In the genomic region with DNA sequence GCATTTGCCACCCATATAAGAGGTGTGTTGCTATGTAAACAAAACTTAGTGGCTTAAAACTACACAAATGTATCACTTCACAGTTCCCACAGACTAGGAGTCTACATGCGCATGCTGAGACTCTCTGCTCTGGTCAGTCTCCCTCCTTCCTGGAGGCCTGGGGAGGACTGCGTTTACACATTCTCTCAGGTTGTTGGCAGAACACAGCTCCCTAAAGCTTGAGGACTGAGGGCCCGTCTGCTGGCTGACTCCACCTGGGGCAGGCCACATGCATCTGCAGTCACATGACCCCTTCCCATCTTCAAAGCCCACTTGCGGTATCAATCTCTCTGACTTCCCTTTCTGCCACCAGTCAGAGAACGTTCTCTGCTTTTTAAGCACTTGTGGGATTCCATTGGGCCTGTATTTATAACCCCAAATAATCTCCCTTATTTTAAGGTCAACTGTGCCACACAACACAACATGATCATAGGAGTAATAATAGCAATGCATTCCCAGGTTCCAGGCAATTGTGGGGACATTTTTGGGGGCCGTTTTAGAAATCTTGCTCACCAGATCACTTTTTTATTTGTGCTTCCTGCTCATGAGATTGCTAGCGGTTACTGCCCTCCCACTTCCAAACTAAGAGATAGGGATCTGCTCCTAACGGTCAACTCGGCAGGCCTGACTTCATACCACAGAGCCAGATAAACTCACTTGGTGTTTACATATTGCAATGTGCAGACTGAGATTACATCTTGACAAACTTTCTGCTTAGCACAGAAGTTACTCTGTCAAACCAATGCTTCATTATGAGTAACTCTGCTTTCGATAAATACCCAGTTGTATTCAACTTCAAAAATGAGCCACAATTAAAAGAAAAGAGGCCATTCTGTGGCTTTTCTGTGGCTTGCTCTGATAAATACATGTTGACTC, we compare ENCODE assay signal across 8 cellular contexts.
DNase-seq lines count a peak whose midpoint lies in the region; ATAC-seq, FAIRE-seq and TF ChIP-seq lines count a peak whose summit lies in the region.

No MANE protein-coding gene starts in this region.

- peak overlapping the region; percentile 68 for H3K4me2 ChIP-seq in GM12878 (ENCODE audit: control insufficient read depth, insufficient read depth)

- TF ChIP-seq CTCF in GM12878 (IDR thresholded peaks at IDR 0.05 in 2 of 3, conservative IDR thresholded peaks at IDR 0.05 in 1 of 3; ENCODE audit: control insufficient read depth in 2 of 3, extremely low read depth in 1 of 3, insufficient read depth in 1 of 3, low read depth in 3 of 3, low read length in 3 of 3), result no peak
- no peak for TF ChIP-seq CTCF in upper lobe of left lung (IDR thresholded peaks at IDR 0.05)

- H3K9ac ChIP-seq in GM12878 (ENCODE audit: control insufficient read depth, insufficient read depth, low read length), result no peak overlapping the region; the same call in 1 of the 2 replicates

- H3K9me3 ChIP-seq in GM12878 (replicated peaks; ENCODE audit: control insufficient read depth, insufficient read depth, low read length) (peaks cover 2% of the 10 kb centered on the region; the same call in 1 of the 3 replicates), upper lobe of left lung (no peaks in the 10 kb centered on the region)

- peaks cover 17% of the 10 kb centered on the region for H3K4me1 ChIP-seq in GM12878 (ENCODE audit: control insufficient read depth, insufficient read depth, low read length)
- H3K4me1 ChIP-seq in upper lobe of left lung, result peaks cover 23 to 28% (median 25%) of the 10 kb centered on the region in 4 donors

- peak overlapping the region; percentile 70 for H3K27ac ChIP-seq in GM12878 (ENCODE audit: control insufficient read depth, insufficient read depth)
- peak overlapping the region; percentile 63 to 74 (median 72) for H3K27ac ChIP-seq in upper lobe of left lung

- no peaks in the 10 kb centered on the region for H3K27me3 ChIP-seq in GM12878 (replicated peaks in 1 of 2; ENCODE audit: control insufficient read depth in 2 of 2, insufficient read depth in 2 of 2, low read length in 1 of 2)
- H3K27me3 ChIP-seq in upper lobe of left lung, result no peaks in the 10 kb centered on the region

- CTCF ChIA-PET in GM12878 (lab: Yijun Ruan, JAX), result no interaction called here

- H2AFZ ChIP-seq in GM12878 (ENCODE audit: control insufficient read depth, low read depth, low read length), result peak overlapping the region; percentile 75

- RAD21 ChIA-PET in GM12878 (lab: Charles Lee; ENCODE audit: unreplicated experiment), result no interaction called here

- H3K4me3 ChIP-seq in GM12878 (no peak overlapping the region), upper lobe of left lung (no peak overlapping the region)

- ATAC-seq in GM19351 (IDR thresholded peaks at IDR 0.05; ENCODE audit: unreplicated experiment) (peak; percentile 66), GM12878 (peak; percentile 55), upper lobe of left lung (ENCODE audit: low FRiP score in 2 of 2) (peak in 1 of 2 donors; percentile 56), HG03039 (IDR thresholded peaks at IDR 0.05; ENCODE audit: unreplicated experiment) (no peak)

- 10% methylated on average over 10 of the region's 10 CpGs for WGBS in GM12878 (ENCODE audit: insufficient coverage, insufficient replicate concordance, low lambda C conversion rate, missing lambda C conversion rate)
- 23 to 32% methylated on average over 10 of the region's 10 CpGs for WGBS in upper lobe of left lung, 2 donors

- POLR2A ChIA-PET in GM12878 (lab: Charles Lee), result no interaction called here

- no peak for FAIRE-seq in GM12878 (lab: Jason Lieb, UNC)

- H4K20me1 ChIP-seq in GM12878 (ENCODE audit: control insufficient read depth, insufficient read depth), result no peaks in the 10 kb centered on the region

- 0 out of 4 replicates have a peak, but pooled peaks cover 0 to 5% of the 10 kb centered on the region in 2 experiments for H3K36me3 ChIP-seq in GM12878 (ENCODE audit: control insufficient read depth in 2 of 2, insufficient read depth in 2 of 2, low read length in 1 of 2)
- H3K36me3 ChIP-seq in upper lobe of left lung, result no peaks in the 10 kb centered on the region

- DNase-seq in T follicular helper cell (ENCODE audit: low read depth), result peak; percentile 35
- DNase-seq in GM12878 (ENCODE audit: low read depth, low spot score), result no peak
- DNase-seq in medulla oblongata (ENCODE audit: extremely low spot score), result peak; percentile 51
- no peak for DNase-seq in upper lobe of left lung
- DNase-seq in mucosa of gallbladder (ENCODE audit: low spot score), result no peak
- DNase-seq in DMS53 treated with DMSO at 0.1 percent for 48 hours (lab: John Stamatoyannopoulos, UW; ENCODE audit: unreplicated experiment), result no peak

- TF ChIP-seq RAD21 in GM12878 (IDR thresholded peaks at IDR 0.05; ENCODE audit: insufficient read depth, low read depth, low read length), result peak; percentile 15; the same call in 1 of the 2 replicates

- TF ChIP-seq EP300 in GM12878 (IDR thresholded peaks at IDR 0.05; ENCODE audit: borderline replicate concordance in 1 of 2, control insufficient read depth in 1 of 2, low read depth in 2 of 2, low read length in 2 of 2) (peak; percentile 13 to 22; a peak in 1 of 4 replicates), upper lobe of left lung (IDR thresholded peaks at IDR 0.05) (peak in 2 of 4 donors; percentile 77 to 88)

- no TSS peak for BruUV-seq in GM12878 (replicated peaks; lab: Mats Ljungman, UMichigan)

- intact Hi-C loops in GM12878 (cut with micrococcal nuclease; ENCODE audit: unreplicated experiment), result no loop called here

- in situ Hi-C loops in GM12878 (cut with MboI), result no loop called here

- SMC1A ChIA-PET in GM12878 (lab: Charles Lee; ENCODE audit: uncharacterized antibody, unreplicated experiment), result interaction anchor here (0.6 kb wide), 1 partner anchor 267 kb away, joined by 3 read pairs; no protein-coding TSS in a partner anchor

- peaks cover 25% of the 10 kb centered on the region for H3K79me2 ChIP-seq in GM12878 (ENCODE audit: control insufficient read depth, insufficient read depth, low read length)

- TF ChIP-seq POLR2A in GM12878 (IDR thresholded peaks at IDR 0.05; ENCODE audit: low read depth, low read length) (peak; percentile 46; the same call in 1 of the 2 replicates), upper lobe of left lung (IDR thresholded peaks at IDR 0.05) (no peak)

TF ChIP-seq in GM12878, 131 proteins besides CTCF, POLR2A, EP300 and RAD21 (continues in another document):
- TF ChIP-seq, protein P1, sequence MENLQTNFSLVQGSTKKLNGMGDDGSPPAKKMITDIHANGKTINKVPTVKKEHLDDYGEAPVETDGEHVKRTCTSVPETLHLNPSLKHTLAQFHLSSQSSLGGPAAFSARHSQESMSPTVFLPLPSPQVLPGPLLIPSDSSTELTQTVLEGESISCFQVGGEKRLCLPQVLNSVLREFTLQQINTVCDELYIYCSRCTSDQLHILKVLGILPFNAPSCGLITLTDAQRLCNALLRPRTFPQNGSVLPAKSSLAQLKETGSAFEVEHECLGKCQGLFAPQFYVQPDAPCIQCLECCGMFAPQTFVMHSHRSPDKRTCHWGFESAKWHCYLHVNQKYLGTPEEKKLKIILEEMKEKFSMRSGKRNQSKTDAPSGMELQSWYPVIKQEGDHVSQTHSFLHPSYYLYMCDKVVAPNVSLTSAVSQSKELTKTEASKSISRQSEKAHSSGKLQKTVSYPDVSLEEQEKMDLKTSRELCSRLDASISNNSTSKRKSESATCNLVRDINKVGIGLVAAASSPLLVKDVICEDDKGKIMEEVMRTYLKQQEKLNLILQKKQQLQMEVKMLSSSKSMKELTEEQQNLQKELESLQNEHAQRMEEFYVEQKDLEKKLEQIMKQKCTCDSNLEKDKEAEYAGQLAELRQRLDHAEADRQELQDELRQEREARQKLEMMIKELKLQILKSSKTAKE (IDR thresholded peaks at IDR 0.05; ENCODE audit: low read depth, poor library complexity, severe bottlenecking), result no peak
- TF ChIP-seq EZH2 (IDR thresholded peaks at IDR 0.05; ENCODE audit: borderline replicate concordance, control insufficient read depth, low read depth, low read length), result no peak
- TF ChIP-seq, protein P2, sequence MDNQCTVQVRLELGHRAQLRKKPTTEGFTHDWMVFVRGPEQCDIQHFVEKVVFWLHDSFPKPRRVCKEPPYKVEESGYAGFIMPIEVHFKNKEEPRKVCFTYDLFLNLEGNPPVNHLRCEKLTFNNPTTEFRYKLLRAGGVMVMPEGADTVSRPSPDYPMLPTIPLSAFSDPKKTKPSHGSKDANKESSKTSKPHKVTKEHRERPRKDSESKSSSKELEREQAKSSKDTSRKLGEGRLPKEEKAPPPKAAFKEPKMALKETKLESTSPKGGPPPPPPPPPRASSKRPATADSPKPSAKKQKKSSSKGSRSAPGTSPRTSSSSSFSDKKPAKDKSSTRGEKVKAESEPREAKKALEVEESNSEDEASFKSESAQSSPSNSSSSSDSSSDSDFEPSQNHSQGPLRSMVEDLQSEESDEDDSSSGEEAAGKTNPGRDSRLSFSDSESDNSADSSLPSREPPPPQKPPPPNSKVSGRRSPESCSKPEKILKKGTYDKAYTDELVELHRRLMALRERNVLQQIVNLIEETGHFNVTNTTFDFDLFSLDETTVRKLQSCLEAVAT (IDR thresholded peaks at IDR 0.05), result no peak
- no peak for TF ChIP-seq SMAD5 (IDR thresholded peaks at IDR 0.05; ENCODE audit: low read depth)
- 0 out of 4 replicates have a peak, but pooled peaks of 1 of the 2 experiments have one; percentile 35 for TF ChIP-seq IKZF2 (IDR thresholded peaks at IDR 0.05)
- 0 out of 2 replicates have a peak, but pooled peaks have one; percentile 62 for TF ChIP-seq TCF7 (IDR thresholded peaks at IDR 0.05; ENCODE audit: borderline replicate concordance)
- TF ChIP-seq NFYA (IDR thresholded peaks at IDR 0.05; ENCODE audit: borderline replicate concordance, low read depth, low read length), result no peak
- TF ChIP-seq TARDBP (IDR thresholded peaks at IDR 0.05; ENCODE audit: borderline replicate concordance), result no peak
- TF ChIP-seq, protein P3, sequence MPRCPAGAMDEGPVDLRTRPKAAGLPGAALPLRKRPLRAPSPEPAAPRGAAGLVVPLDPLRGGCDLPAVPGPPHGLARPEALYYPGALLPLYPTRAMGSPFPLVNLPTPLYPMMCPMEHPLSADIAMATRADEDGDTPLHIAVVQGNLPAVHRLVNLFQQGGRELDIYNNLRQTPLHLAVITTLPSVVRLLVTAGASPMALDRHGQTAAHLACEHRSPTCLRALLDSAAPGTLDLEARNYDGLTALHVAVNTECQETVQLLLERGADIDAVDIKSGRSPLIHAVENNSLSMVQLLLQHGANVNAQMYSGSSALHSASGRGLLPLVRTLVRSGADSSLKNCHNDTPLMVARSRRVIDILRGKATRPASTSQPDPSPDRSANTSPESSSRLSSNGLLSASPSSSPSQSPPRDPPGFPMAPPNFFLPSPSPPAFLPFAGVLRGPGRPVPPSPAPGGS (IDR thresholded peaks at IDR 0.05; ENCODE audit: borderline replicate concordance, insufficient read depth, low read depth, low read length, poor library complexity, severe bottlenecking), result no peak
- TF ChIP-seq NFXL1 (IDR thresholded peaks at IDR 0.05; ENCODE audit: borderline replicate concordance), result no peak
- TF ChIP-seq TAF1 (IDR thresholded peaks at IDR 0.05; ENCODE audit: borderline replicate concordance, low read depth, low read length), result no peak
- no peak for TF ChIP-seq GATAD2B (conservative IDR thresholded peaks at IDR 0.05; ENCODE audit: low read depth)
- no peak for TF ChIP-seq STAT1 (conservative IDR thresholded peaks at IDR 0.05)
- no peak for TF ChIP-seq HDAC2 (IDR thresholded peaks at IDR 0.05)

Comparison
In these comparisons a context has a peak if more than half of its experiments do, and no peak if none do; other contexts are left out.
1. DNase-seq: peak in T follicular helper cell (single experiment) and medulla oblongata (single experiment); none in GM12878 (single experiment), upper lobe of left lung (0 of 2), mucosa of gallbladder (single experiment) and DMS53 treated with DMSO at 0.1 percent for 48 hours (single experiment).